1 cellular context compared by ENCODE assay signal in genomic region chr16:89230210-89230609, GRCh38.
TF ChIP-seq lines count a peak whose summit lies in the region.

No MANE protein-coding gene starts in this region.

TF ChIP-seq in HepG2, 621 proteins besides CTCF, POLR2A, EP300 and RAD21:
- TF ChIP-seq ASH2L (IDR thresholded peaks at IDR 0.05; ENCODE audit: insufficient read length, low read depth, low read length) = no peak
- no peak for TF ChIP-seq ZNF883 (CRISPR knock-in tag; IDR thresholded peaks at IDR 0.05; ENCODE audit: not compliant biosample characterization)
- no peak for TF ChIP-seq RFXANK (CRISPR knock-in tag; IDR thresholded peaks at IDR 0.05)
- TF ChIP-seq ZNF687 (CRISPR knock-in tag; IDR thresholded peaks at IDR 0.05) = 0 out of 2 replicates have a peak, but pooled peaks have one; percentile 14
- TF ChIP-seq ZC3H13 (CRISPR knock-in tag; IDR thresholded peaks at IDR 0.05) = no peak
- TF ChIP-seq CSRNP2 (CRISPR knock-in tag; conservative IDR thresholded peaks at IDR 0.05; ENCODE audit: low read depth) = no peak
TF ChIP-seq in HepG2: peak in this region for 1.
